Comparison of ENCODE assay signal across 8 cellular contexts in genomic region chr6:3163248-3163594, GRCh38. TPM values are rescaled to one million over a fixed set of nuclear protein-coding genes. Genes with fewer than 3 reads are reported as not detected.
DNase-seq lines count a peak whose midpoint lies in the region; ATAC-seq and TF ChIP-seq lines count a peak whose summit lies in the region.

No MANE protein-coding gene starts in this region.

- H3K27ac ChIP-seq in right lobe of liver (peak overlapping the region in 1 of 3 donors; percentile 66), aorta (ENCODE audit: low read depth in 1 of 2, low read length in 2 of 2) (no peak overlapping the region), caudate nucleus (ENCODE audit: low read depth, low read length) (no peak overlapping the region), foreskin keratinocyte (no peak overlapping the region)

- intact Hi-C loops in right lobe of liver (cut with DNase I): no loop called here
- intact Hi-C loops in aorta (cut with DNase I): loop anchor here in 1 of 2 donors (2.0 to 5.0 kb wide), 2 partner anchors 69 to 94 kb away; no protein-coding TSS in a partner anchor

- peaks cover 29% of the 10 kb centered on the region for H3K4me1 Mint-ChIP-seq in activated naive CD8-positive, alpha-beta T cell treated with anti-CD3 and anti-CD28 coated beads, Interleukin-2, amount 50 U/mL, for 24 hours

- H3K36me3 ChIP-seq in right lobe of liver (no peaks in the 10 kb centered on the region), aorta (ENCODE audit: control insufficient read depth in 1 of 2, insufficient read depth in 2 of 2, low read length in 1 of 2) (no peaks in the 10 kb centered on the region)

- WGBS in right lobe of liver (ENCODE audit: insufficient coverage, low coverage, low lambda C conversion rate, missing lambda C conversion rate): 17% methylated on average over 9 of the region's 13 CpGs
- WGBS in aorta, 2 donors: 22% methylated on average over 13 of the region's 13 CpGs

- H3K27ac Mint-ChIP-seq in activated naive CD8-positive, alpha-beta T cell treated with anti-CD3 and anti-CD28 coated beads, Interleukin-2, amount 50 U/mL, for 24 hours: no peak overlapping the region

- H3K9me3 Mint-ChIP-seq in activated naive CD8-positive, alpha-beta T cell treated with anti-CD3 and anti-CD28 coated beads, Interleukin-2, amount 50 U/mL, for 24 hours: peaks cover 4% of the 10 kb centered on the region

- H3K4me3 ChIP-seq in GM12864 (ENCODE audit: low read depth, low read length): peak overlapping the region; percentile 57
- H3K4me3 ChIP-seq in right lobe of liver: peak overlapping the region; percentile 56 to 59 (median 59)
- peak overlapping the region; percentile 3 to 50 for H3K4me3 ChIP-seq in aorta (ENCODE audit: low read length in 2 of 2)

- H3K9me3 ChIP-seq in right lobe of liver (no peaks in the 10 kb centered on the region), aorta (ENCODE audit: control insufficient read depth, low read length) (no peaks in the 10 kb centered on the region)

- peak; percentile 16 for ATAC-seq in HG02981 (IDR thresholded peaks at IDR 0.05; ENCODE audit: unreplicated experiment)
- ATAC-seq in activated naive CD8-positive, alpha-beta T cell treated with anti-CD3 and anti-CD28 coated beads, Interleukin-2, amount 50 U/mL, for 24 hours: no peak
- peak in 2 of 4 donors; percentile 8 to 31 for ATAC-seq in right lobe of liver
- no peak for ATAC-seq in aorta (ENCODE audit: low FRiP score)
- ATAC-seq in foreskin keratinocyte: no peak

- TF ChIP-seq POLR2A in right lobe of liver (IDR thresholded peaks at IDR 0.05): no peak

- TF ChIP-seq CTCF in GM12864 (IDR thresholded peaks at IDR 0.05; ENCODE audit: low read depth, low read length, missing control alignments): peak; percentile 20
- no peak for TF ChIP-seq CTCF in right lobe of liver (IDR thresholded peaks at IDR 0.05)
- no peak for TF ChIP-seq CTCF in foreskin keratinocyte (conservative IDR thresholded peaks at IDR 0.05)

- H3K36me3 Mint-ChIP-seq in activated naive CD8-positive, alpha-beta T cell treated with anti-CD3 and anti-CD28 coated beads, Interleukin-2, amount 50 U/mL, for 24 hours (ENCODE audit: low read depth): no peaks in the 10 kb centered on the region

- no peaks in the 10 kb centered on the region for H3K4me1 ChIP-seq in right lobe of liver
- no peaks in the 10 kb centered on the region for H3K4me1 ChIP-seq in aorta (ENCODE audit: control insufficient read depth in 1 of 2, insufficient read depth in 2 of 2, low read length in 2 of 2)
- peaks cover 5% of the 10 kb centered on the region for H3K4me1 ChIP-seq in foreskin keratinocyte

- H3K4me3 Mint-ChIP-seq in activated naive CD8-positive, alpha-beta T cell treated with anti-CD3 and anti-CD28 coated beads, Interleukin-2, amount 50 U/mL, for 24 hours: peak overlapping the region; percentile 78

- no peak for DNase-seq in GM12864 (ENCODE audit: low read depth)
- DNase-seq in activated naive CD8-positive, alpha-beta T cell treated with anti-CD3 and anti-CD28 coated beads, Interleukin-2, amount 50 U/mL, for 24 hours: no peak
- DNase-seq in right lobe of liver: no peak
- peak in 1 of 2 donors; percentile 76 for DNase-seq in aorta
- no peak for DNase-seq in iPS-NIHi7 (ENCODE audit: extremely low spot score)
- no peak for DNase-seq in caudate nucleus (lab: John Stamatoyannopoulos, UW)
- no peak for DNase-seq in foreskin keratinocyte

- H3K27me3 ChIP-seq in right lobe of liver (no peaks in the 10 kb centered on the region), aorta (ENCODE audit: control insufficient read depth in 1 of 2, insufficient read depth in 2 of 2, low read length in 1 of 2) (no peaks in the 10 kb centered on the region), foreskin keratinocyte (no peaks in the 10 kb centered on the region)

- peaks cover 25% of the 10 kb centered on the region for H3K27me3 Mint-ChIP-seq in activated naive CD8-positive, alpha-beta T cell treated with anti-CD3 and anti-CD28 coated beads, Interleukin-2, amount 50 U/mL, for 24 hours

RNA-seq across cellular contexts. Expression of gene TUBB2A, which starts 5.9 kb away (rescaled TPM):
- total RNA-seq in right lobe of liver: 100 to 1,000 TPM in 2 of 6 experiments, 10 to 100 TPM in 4; 32.8 to 136 (median 83.8) TPM
- total RNA-seq in aorta: 10 to 100 TPM; 33.7 to 40.0 TPM
- polyA plus RNA-seq in aorta: 10 to 100 TPM; 16.9 to 39.4 TPM
- 31.2 and 34.6 TPM in 2 replicates for total RNA-seq in foreskin keratinocyte
- polyA plus RNA-seq in foreskin keratinocyte: 35.5 and 41.1 TPM in 2 replicates

RNA-seq across cellular contexts. Expression of gene BPHL, which starts 44.7 kb away (rescaled TPM):
- 100 to 1,000 TPM in 2 of 6 experiments, 10 to 100 TPM in 4; 30.4 to 142 (median 68.6) TPM for total RNA-seq in right lobe of liver
- total RNA-seq in aorta: 10 to 100 TPM in 1 of 2 donors, 1 to 10 TPM in 1; 6.4 to 14.6 TPM
- 10 to 100 TPM; 16.2 to 18.7 TPM for polyA plus RNA-seq in aorta
- 13.1 and 13.2 TPM in 2 replicates for total RNA-seq in foreskin keratinocyte
- polyA plus RNA-seq in foreskin keratinocyte: 19.7 and 22.4 TPM in 2 replicates
